Comparison of ENCODE assay signal across 9 cellular contexts in genomic region chr6:9482030-9482731, GRCh38.
DNase-seq lines count a peak whose midpoint lies in the region; ATAC-seq and TF ChIP-seq lines count a peak whose summit lies in the region.
"Had no signal": no experiment of that assay in that cellular context is flagged by ENCODE, and none has a peak within 500 bp of the region (broad histone marks: within the 10 kb centered on the region; RNA-seq: fewer than 3 reads in every experiment).

No MANE protein-coding gene starts in this region.

- no peaks in the 10 kb centered on the region for H3K36me3 Mint-ChIP-seq in WTC11

- peaks cover 59% of the 10 kb centered on the region for H3K27me3 Mint-ChIP-seq in WTC11 (ENCODE audit: low read depth)

- POLR2A ChIA-PET in AG04449 (lab: Yijun Ruan, JAX) = interaction anchor here (0.7 kb wide), 1 partner anchor 59 kb away, joined by 3 read pairs; no protein-coding TSS in a partner anchor
- POLR2A ChIA-PET in WTC11 (lab: Charles Lee) = no interaction called here

- peak; percentile 81 for DNase-seq in AG04449 (ENCODE audit: low read depth, low spot score)
- peak; percentile 93 for DNase-seq in HFF-Myc (ENCODE audit: extremely low read depth, low read depth)
- no peak for DNase-seq in WTC11 (ENCODE audit: low spot score)
- DNase-seq in iPS-NIHi7 (ENCODE audit: extremely low spot score) = peak; percentile 20
- DNase-seq in NCI-H1694 treated with DMSO at 0.1 percent for 48 hours (lab: John Stamatoyannopoulos, UW) = no peak
- no peak for DNase-seq in NCI-H345 treated with DMSO at 0.1 percent for 48 hours (lab: John Stamatoyannopoulos, UW; ENCODE audit: unreplicated experiment)
- no peak for DNase-seq in central memory CD4-positive, alpha-beta T cell
- DNase-seq: naive thymus-derived CD4-positive, alpha-beta T cell had no signal

- CTCF ChIA-PET in AG04449 (lab: Yijun Ruan, JAX) = interaction anchor here (0.6 to 1.3 kb wide), 5 partner anchors 9 to 62 kb away, joined by 3 read pairs; no protein-coding TSS in a partner anchor
- CTCF ChIA-PET in WTC11 (lab: Charles Lee) = interaction anchor here (1.3 kb wide), 1 partner anchor 26 kb away, joined by 4 read pairs; no protein-coding TSS in a partner anchor

- ATAC-seq in WTC11 (peak; percentile 64), GM18498 (IDR thresholded peaks at IDR 0.05; ENCODE audit: unreplicated experiment) (no peak)
- ATAC-seq: naive thymus-derived CD4-positive, alpha-beta T cell had no signal

- no peak for TF ChIP-seq CTCF in AG04449 (IDR thresholded peaks at IDR 0.05; ENCODE audit: insufficient read depth, low read length, missing control alignments)
- no peak for TF ChIP-seq CTCF in HFF-Myc (IDR thresholded peaks at IDR 0.05; ENCODE audit: low read depth, low read length, missing control alignments)
- TF ChIP-seq CTCF in WTC11 (IDR thresholded peaks at IDR 0.05) = no peak

- no peak overlapping the region for H3K4me3 Mint-ChIP-seq in WTC11
- H3K4me3 Mint-ChIP-seq: naive thymus-derived CD4-positive, alpha-beta T cell had no signal

- peaks cover 9% of the 10 kb centered on the region; the same call in 1 of the 2 replicates for H3K9me3 Mint-ChIP-seq in WTC11

- H3K27ac Mint-ChIP-seq in WTC11 = peak overlapping the region; percentile 39
- H3K27ac Mint-ChIP-seq: naive thymus-derived CD4-positive, alpha-beta T cell had no signal

- H3K4me1 Mint-ChIP-seq in WTC11 = peaks cover 31% of the 10 kb centered on the region

- H3K4me3 ChIP-seq in AG04449 (ENCODE audit: low read depth, low read length) = no peak overlapping the region
- no peak overlapping the region for H3K4me3 ChIP-seq in HFF-Myc (replicated peaks; ENCODE audit: low read depth, low read length)

TF ChIP-seq in WTC11, 78 proteins besides CTCF, POLR2A, EP300 and RAD21:
- TF ChIP-seq E2F1 (CRISPR knock-in tag; IDR thresholded peaks at IDR 0.05) = no peak
- TF ChIP-seq ZNF423 (CRISPR knock-in tag; IDR thresholded peaks at IDR 0.05) = no peak
- TF ChIP-seq SMAD3 (CRISPR knock-in tag; IDR thresholded peaks at IDR 0.05; ENCODE audit: borderline replicate concordance) = no peak
- no peak for TF ChIP-seq GRHL2 (CRISPR knock-in tag; IDR thresholded peaks at IDR 0.05; ENCODE audit: insufficient replicate concordance, severe bottlenecking)
- TF ChIP-seq ZNF532 (CRISPR knock-in tag; IDR thresholded peaks at IDR 0.05; ENCODE audit: borderline replicate concordance) = no peak
- TF ChIP-seq, protein P1, sequence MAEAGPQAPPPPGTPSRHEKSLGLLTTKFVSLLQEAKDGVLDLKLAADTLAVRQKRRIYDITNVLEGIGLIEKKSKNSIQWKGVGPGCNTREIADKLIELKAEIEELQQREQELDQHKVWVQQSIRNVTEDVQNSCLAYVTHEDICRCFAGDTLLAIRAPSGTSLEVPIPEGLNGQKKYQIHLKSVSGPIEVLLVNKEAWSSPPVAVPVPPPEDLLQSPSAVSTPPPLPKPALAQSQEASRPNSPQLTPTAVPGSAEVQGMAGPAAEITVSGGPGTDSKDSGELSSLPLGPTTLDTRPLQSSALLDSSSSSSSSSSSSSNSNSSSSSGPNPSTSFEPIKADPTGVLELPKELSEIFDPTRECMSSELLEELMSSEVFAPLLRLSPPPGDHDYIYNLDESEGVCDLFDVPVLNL (CRISPR knock-in tag; IDR thresholded peaks at IDR 0.05; ENCODE audit: borderline replicate concordance, low read depth) = no peak
- no peak for TF ChIP-seq AFF4 (CRISPR knock-in tag; IDR thresholded peaks at IDR 0.05; ENCODE audit: borderline replicate concordance)

Comparison
In these comparisons a context has a peak if more than half of its experiments do, and no peak if none do; other contexts are left out.
1. DNase-seq: peak in AG04449 (single experiment), HFF-Myc (single experiment) and iPS-NIHi7 (single experiment); none in WTC11 (single experiment), NCI-H1694 treated with DMSO at 0.1 percent for 48 hours (single experiment), NCI-H345 treated with DMSO at 0.1 percent for 48 hours (single experiment) and central memory CD4-positive, alpha-beta T cell (single experiment).